In genomic region chr1:181394766-181395165, GRCh38 we compare ENCODE assay signal across 23 cellular contexts.
"Had no signal": no experiment of that assay in that cellular context is flagged by ENCODE, and none has a peak within 500 bp of the region (broad histone marks: within the 10 kb centered on the region; RNA-seq: fewer than 3 reads in every experiment).

No MANE protein-coding gene starts in this region.

- DNase-seq: IMR-90, Karpas-422, KG1, MG63, NCI-H1092, NCI-H1105 treated with DMSO at 0.1 percent for 48 hours, NCI-H1417 treated with DMSO at 0.1 percent for 48 hours, NCI-H146, NCI-H1694 treated with DMSO at 0.1 percent for 48 hours, NCI-H1930, NCI-H2081, NCI-H2107, NCI-H2227 treated with DMSO at 0.1 percent for 48 hours, NCI-H524, NCI-H526 treated with DMSO at 0.1 percent for 48 hours, NCI-H774, PC-3, SHP77, SK-N-SH, SW 1271 had no signal

- H3K36me3 ChIP-seq: MG63 had no signal

- ATAC-seq: HepG2, Panc1, PC-3 had no signal

- H3K9me3 ChIP-seq: MG63, SK-N-SH had no signal

- H3K4me3 ChIP-seq: MG63 had no signal

- H3K27ac ChIP-seq: RWPE1 had no signal
